Comparison of ENCODE assay signal across 11 cellular contexts in genomic region chr22:39954584-39955055, GRCh38. TPM values are rescaled to one million over a fixed set of nuclear protein-coding genes. Genes with fewer than 3 reads are reported as not detected.
DNase-seq lines count a peak whose midpoint lies in the region; ATAC-seq lines count a peak whose summit lies in the region.
"Had no signal": no experiment of that assay in that cellular context is flagged by ENCODE, and none has a peak within 500 bp of the region (broad histone marks: within the 10 kb centered on the region; RNA-seq: fewer than 3 reads in every experiment).

No MANE protein-coding gene starts in this region.

- no peak for ATAC-seq in effector memory CD8-positive, alpha-beta T cell (replicated peaks)
- ATAC-seq in sciatic nerve (peak; percentile 82), HG03196 (IDR thresholded peaks at IDR 0.05; ENCODE audit: unreplicated experiment) (no peak)
- ATAC-seq: natural killer cell had no signal

- peaks cover 89% of the 10 kb centered on the region for H3K4me1 Mint-ChIP-seq in activated CD4-positive, alpha-beta T cell treated with anti-CD3 and anti-CD28 coated beads, Interleukin-2, amount 10 ng/mL, durations not matched to agents 7 days and 5 days
- peaks cover 70 to 76% of the 10 kb centered on the region in 2 donors for H3K4me1 Mint-ChIP-seq in effector memory CD8-positive, alpha-beta T cell (ENCODE audit: low read depth in 2 of 2)

- no peaks in the 10 kb centered on the region for H3K27me3 Mint-ChIP-seq in activated CD4-positive, alpha-beta T cell treated with anti-CD3 and anti-CD28 coated beads, Interleukin-2, amount 10 ng/mL, durations not matched to agents 7 days and 5 days
- H3K27me3 Mint-ChIP-seq in effector memory CD8-positive, alpha-beta T cell: no peaks in the 10 kb centered on the region

- POLR2A ChIA-PET in activated CD4-positive, alpha-beta T cell treated with anti-CD3 and anti-CD28 coated beads, Interleukin-2, amount 10 ng/mL, durations not matched to agents 7 days and 5 days (lab: Charles Lee): no interaction called here

- H3K36me3 Mint-ChIP-seq in activated CD4-positive, alpha-beta T cell treated with anti-CD3 and anti-CD28 coated beads, Interleukin-2, amount 10 ng/mL, durations not matched to agents 7 days and 5 days (ENCODE audit: low read depth): peaks cover 91% of the 10 kb centered on the region
- H3K36me3 Mint-ChIP-seq in effector memory CD8-positive, alpha-beta T cell (ENCODE audit: insufficient read depth): peaks cover 86% of the 10 kb centered on the region

- no peak overlapping the region for H3K4me3 Mint-ChIP-seq in activated CD4-positive, alpha-beta T cell treated with anti-CD3 and anti-CD28 coated beads, Interleukin-2, amount 10 ng/mL, durations not matched to agents 7 days and 5 days
- no peak overlapping the region for H3K4me3 Mint-ChIP-seq in effector memory CD8-positive, alpha-beta T cell
- H3K4me3 Mint-ChIP-seq: natural killer cell had no signal

- DNase-seq in activated CD4-positive, alpha-beta T cell treated with anti-CD3 and anti-CD28 coated beads for 48 hours: peak; percentile 46
- DNase-seq in activated CD4-positive, alpha-beta T cell treated with anti-CD3 and anti-CD28 coated beads, Interleukin-2, amount 10 ng/mL, durations not matched to agents 7 days and 5 days: no peak
- DNase-seq in M059J (ENCODE audit: low read depth) (peak; percentile 87), sciatic nerve (ENCODE audit: low spot score) (no peak), DMS53 treated with DMSO at 0.1 percent for 48 hours (lab: John Stamatoyannopoulos, UW; ENCODE audit: unreplicated experiment) (no peak), cortex of kidney (lab: John Stamatoyannopoulos, UW) (no peak)
- no peak for DNase-seq in effector memory CD8-positive, alpha-beta T cell
- DNase-seq: hippocampal formation, natural killer cell, NCI-H146 had no signal

- CTCF ChIA-PET in activated CD4-positive, alpha-beta T cell treated with anti-CD3 and anti-CD28 coated beads, Interleukin-2, amount 10 ng/mL, durations not matched to agents 7 days and 5 days (lab: Charles Lee): interaction anchor here (1.5 kb wide), 1 partner anchor 18 kb away, joined by 3 read pairs; no protein-coding TSS in a partner anchor

- peaks cover 4% of the 10 kb centered on the region for H3K9me3 Mint-ChIP-seq in activated CD4-positive, alpha-beta T cell treated with anti-CD3 and anti-CD28 coated beads, Interleukin-2, amount 10 ng/mL, durations not matched to agents 7 days and 5 days
- H3K9me3 Mint-ChIP-seq in effector memory CD8-positive, alpha-beta T cell: no peaks in the 10 kb centered on the region
- H3K9me3 Mint-ChIP-seq: natural killer cell had no signal

- intact Hi-C loops in sciatic nerve (cut with DNase I): no loop called here

- H3K27ac Mint-ChIP-seq in activated CD4-positive, alpha-beta T cell treated with anti-CD3 and anti-CD28 coated beads, Interleukin-2, amount 10 ng/mL, durations not matched to agents 7 days and 5 days: no peak overlapping the region
- H3K27ac Mint-ChIP-seq in effector memory CD8-positive, alpha-beta T cell: peak overlapping the region; percentile 83 to 94

RNA-seq across cellular contexts. Expression of gene TMA7B, which starts 5.6 kb away (rescaled TPM):
- 1 to 10 TPM; 4.7 to 5.4 TPM for total RNA-seq in activated CD4-positive, alpha-beta T cell treated with anti-CD3 and anti-CD28 coated beads, Interleukin-2, amount 10 ng/mL, durations not matched to agents 7 days and 5 days
- total RNA-seq in M059J (2014; rRNA removed; shearing (Covaris generic)): not detected in 2 replicates
- total RNA-seq in sciatic nerve: 0.45 TPM

RNA-seq across cellular contexts. Expression of gene FAM83F, which starts 40.1 kb away (rescaled TPM):
- under 1 TPM; 0.04 to 0.05 TPM for total RNA-seq in activated CD4-positive, alpha-beta T cell treated with anti-CD3 and anti-CD28 coated beads, Interleukin-2, amount 10 ng/mL, durations not matched to agents 7 days and 5 days
- total RNA-seq in M059J (2014; rRNA removed; shearing (Covaris generic)): not detected in 2 replicates
- 11.4 TPM for total RNA-seq in sciatic nerve

RNA-seq across cellular contexts. Expression of gene GRAP2, which starts 53.7 kb away (rescaled TPM):
- total RNA-seq in activated CD4-positive, alpha-beta T cell treated with anti-CD3 and anti-CD28 coated beads, Interleukin-2, amount 10 ng/mL, durations not matched to agents 7 days and 5 days: 100 to 1,000 TPM; 137 to 138 TPM
- total RNA-seq in M059J (2014; rRNA removed; shearing (Covaris generic)): 0.15 and 0.22 TPM in 2 replicates
- total RNA-seq in sciatic nerve: 7.5 TPM

Comparison
In these comparisons a context has a peak if more than half of its experiments do, and no peak if none do; other contexts are left out.
1. DNase-seq: peak in activated CD4-positive, alpha-beta T cell treated with anti-CD3 and anti-CD28 coated beads for 48 hours (single experiment) and M059J (single experiment); none in activated CD4-positive, alpha-beta T cell treated with anti-CD3 and anti-CD28 coated beads, Interleukin-2, amount 10 ng/mL, durations not matched to agents 7 days and 5 days (single experiment), effector memory CD8-positive, alpha-beta T cell (0 of 3), sciatic nerve (single experiment), DMS53 treated with DMSO at 0.1 percent for 48 hours (single experiment) and cortex of kidney (single experiment).
2. RNA of gene FAM83F, which starts 40.1 kb away (total RNA-seq): 11.4 TPM in sciatic nerve (single experiment); 0.04 to 0.05 TPM in activated CD4-positive, alpha-beta T cell treated with anti-CD3 and anti-CD28 coated beads, Interleukin-2, amount 10 ng/mL, durations not matched to agents 7 days and 5 days and not detected in M059J; every median in the first group is over 10 times any median in the second.
3. RNA of gene GRAP2, which starts 53.7 kb away (total RNA-seq): 137 to 138 TPM in activated CD4-positive, alpha-beta T cell treated with anti-CD3 and anti-CD28 coated beads, Interleukin-2, amount 10 ng/mL, durations not matched to agents 7 days and 5 days; 7.5 TPM in sciatic nerve (single experiment) and 0.15 to 0.22 TPM in M059J; every median in the first group is over 10 times any median in the second.